8 cellular contexts compared by ENCODE assay signal in genomic region chr17:62965649-62966425, GRCh38. TPM values are rescaled to one million over a fixed set of nuclear protein-coding genes. Genes with fewer than 3 reads are reported as not detected.
A peak's percentile ranks its signal among the peaks of the same experiment; 100 is the strongest.
DNase-seq lines count a peak whose midpoint lies in the region; ATAC-seq and TF ChIP-seq lines count a peak whose summit lies in the region.

Gene TANC2 (plus strand): TSS chr17:62966235. CDS start chr17:63009560, 43,325 bp downstream.

- CTCF ChIA-PET in WTC11 (lab: Charles Lee) (interaction anchor here (0.6 kb wide), 2 partner anchors 24 to 263 kb away, joined by 4 read pairs; no protein-coding TSS in a partner anchor), mammary epithelial cell (lab: Charles Lee; ENCODE audit: low non-redundant PET) (no interaction called here)

- peaks cover 5% of the 10 kb centered on the region for H4K20me1 ChIP-seq in mammary epithelial cell (ENCODE audit: insufficient read depth, low read length)

- H3K9ac ChIP-seq in mammary epithelial cell (ENCODE audit: insufficient read depth, low read length) (peak within 1 kb of the TSS; percentile 98), iPS-20b (ENCODE audit: low read depth, low read length) (peak within 1 kb of the TSS; percentile 54; the same call in 1 of the 2 replicates)

- H3K9me3 ChIP-seq in mammary epithelial cell (replicated peaks; ENCODE audit: insufficient read depth, low read length) (no peaks in the 10 kb centered on the region), iPS-20b (ENCODE audit: insufficient read depth, low read depth, low read length) (no peaks in the 10 kb centered on the region)

- WGBS in mammary epithelial cell (ENCODE audit: low coverage, missing lambda C conversion rate): 11% methylated on average over 11 of the region's 82 CpGs

- peak within 1 kb of the TSS; percentile 95 for H3K4me2 ChIP-seq in mammary epithelial cell (ENCODE audit: insufficient read depth, low read depth, low read length)

- H3K27me3 Mint-ChIP-seq in WTC11 (ENCODE audit: low read depth): peaks cover 34% of the 10 kb centered on the region

- no peak for TF ChIP-seq CTCF in WTC11 (IDR thresholded peaks at IDR 0.05)
- TF ChIP-seq CTCF in mammary epithelial cell (conservative IDR thresholded peaks at IDR 0.05 in 1 of 2, IDR thresholded peaks at IDR 0.05 in 1 of 2; ENCODE audit: extremely low read depth in 1 of 2, insufficient read depth in 1 of 2, low read depth in 1 of 2, low read length in 2 of 2): no peak

- dilution Hi-C loops in mammary epithelial cell (cut with HindIII; ENCODE audit: low sequenced_read_pairs): no loop called here

- H3K4me1 ChIP-seq in mammary epithelial cell (ENCODE audit: insufficient read depth, low read length): peaks cover 19% of the 10 kb centered on the region
- H3K4me1 ChIP-seq in iPS-20b (ENCODE audit: insufficient read depth, low read length): peaks cover 16% of the 10 kb centered on the region

- intact Hi-C loops in mammary epithelial cell (cut with micrococcal nuclease): loop anchor here (5.0 kb wide), 1 partner anchor 544 kb away; the partner anchor contains the start of gene METTL2A

- peak within 1 kb of the TSS; percentile 75; the same call in 1 of the 2 replicates for H3K27ac Mint-ChIP-seq in WTC11

- BruUV-seq in mammary epithelial cell (replicated peaks; lab: Mats Ljungman, UMichigan): no TSS peak

- H3K27ac ChIP-seq in mammary epithelial cell (ENCODE audit: insufficient read depth, low read depth, low read length) (peak within 1 kb of the TSS; percentile 83), iPS-20b (ENCODE audit: low read length) (no peak within 1 kb of the TSS)

- H3K36me3 ChIP-seq in mammary epithelial cell (ENCODE audit: insufficient read depth, low read length) (no peaks in the 10 kb centered on the region), iPS-20b (ENCODE audit: insufficient read depth, low read depth, low read length) (no peaks in the 10 kb centered on the region)

- ATAC-seq in HG02798 (IDR thresholded peaks at IDR 0.05; ENCODE audit: poor library complexity, unreplicated experiment): peak; percentile 59
- peak; percentile 71 for ATAC-seq in WTC11
- no peak for ATAC-seq in GM18870 (IDR thresholded peaks at IDR 0.05; ENCODE audit: unreplicated experiment)

- peaks cover 46% of the 10 kb centered on the region for H3K79me2 ChIP-seq in mammary epithelial cell (ENCODE audit: insufficient read depth, low read length)

- DNase-seq in G401 (ENCODE audit: low spot score) (peak; percentile 89), NCI-H2107 treated with DMSO at 0.1 percent for 48 hours (lab: John Stamatoyannopoulos, UW; ENCODE audit: unreplicated experiment) (peak; percentile 40), WTC11 (ENCODE audit: low spot score) (peak; percentile 74), mammary epithelial cell (peak; percentile 34), skeletal muscle cell (ENCODE audit: low read depth) (peak; percentile 36)

- H2AFZ ChIP-seq in mammary epithelial cell (ENCODE audit: low read depth, low read length): peak within 1 kb of the TSS; percentile 78

- H3K4me3 ChIP-seq in mammary epithelial cell (replicated peaks in 1 of 3; ENCODE audit: insufficient read depth in 1 of 3, low read depth in 2 of 3, low read length in 3 of 3) (peak within 1 kb of the TSS; percentile 85 to 90 (median 90)), iPS-20b (ENCODE audit: low read length) (peak within 1 kb of the TSS; percentile 72), skeletal muscle cell (ENCODE audit: low read depth, low read length) (peak within 1 kb of the TSS; percentile 68)

- peak within 1 kb of the TSS; percentile 85 for H3K4me3 Mint-ChIP-seq in WTC11

- in situ Hi-C loops in G401 (cut with HindIII; ENCODE audit: low sequenced_read_pairs) (no loop called here), mammary epithelial cell (cut with MboI; ENCODE audit: low sequenced_read_pairs in 2 of 2) (loop anchor here (5.0 to 10.0 kb wide), 5 partner anchors 71 to 259 kb away; no protein-coding TSS in a partner anchor)

- no peaks in the 10 kb centered on the region for H3K9me3 Mint-ChIP-seq in WTC11

- peaks cover 36% of the 10 kb centered on the region for H3K4me1 Mint-ChIP-seq in WTC11

- H3K27me3 ChIP-seq in mammary epithelial cell (ENCODE audit: insufficient read depth, low read length) (no peaks in the 10 kb centered on the region), iPS-20b (ENCODE audit: insufficient read depth, low read length) (peaks cover 32% of the 10 kb centered on the region)

- H3K36me3 Mint-ChIP-seq in WTC11: no peaks in the 10 kb centered on the region

- POLR2A ChIA-PET in WTC11 (lab: Charles Lee): interaction anchor here (0.5 kb wide), 2 partner anchors 14 to 255 kb away, joined by 3 read pairs; no protein-coding TSS in a partner anchor

TF ChIP-seq in WTC11, 78 proteins besides CTCF, POLR2A, EP300 and RAD21:
- TF ChIP-seq KAT7 (CRISPR knock-in tag; IDR thresholded peaks at IDR 0.05; ENCODE audit: borderline replicate concordance): no peak
- TF ChIP-seq FOXP1 (CRISPR knock-in tag; IDR thresholded peaks at IDR 0.05; ENCODE audit: borderline replicate concordance): 0 out of 2 replicates have a peak, but pooled peaks have one; percentile 40
- TF ChIP-seq USF2 (CRISPR knock-in tag; IDR thresholded peaks at IDR 0.05): peak; percentile 91
- 0 out of 2 replicates have a peak, but pooled peaks have one; percentile 48 for TF ChIP-seq FOXK1 (CRISPR knock-in tag; IDR thresholded peaks at IDR 0.05)
- peak; percentile 92 for TF ChIP-seq USF1 (CRISPR knock-in tag; IDR thresholded peaks at IDR 0.05)
- TF ChIP-seq ZNF423 (CRISPR knock-in tag; IDR thresholded peaks at IDR 0.05): peak; percentile 61; the same call in 1 of the 2 replicates
- TF ChIP-seq ESRRA (CRISPR knock-in tag; IDR thresholded peaks at IDR 0.05; ENCODE audit: borderline replicate concordance): no peak
- peak; percentile 66; the same call in 1 of the 2 replicates for TF ChIP-seq ZNF232 (CRISPR knock-in tag; IDR thresholded peaks at IDR 0.05)
- TF ChIP-seq FOXP4 (CRISPR knock-in tag; IDR thresholded peaks at IDR 0.05): 0 out of 2 replicates have a peak, but pooled peaks have one; percentile 13
- TF ChIP-seq OVOL2 (CRISPR knock-in tag; IDR thresholded peaks at IDR 0.05; ENCODE audit: borderline replicate concordance): no peak
- TF ChIP-seq TEAD4 (CRISPR knock-in tag; IDR thresholded peaks at IDR 0.05): no peak
- TF ChIP-seq MAX (CRISPR knock-in tag; IDR thresholded peaks at IDR 0.05): peak; percentile 80
- TF ChIP-seq ETV6 (CRISPR knock-in tag; IDR thresholded peaks at IDR 0.05): no peak
- 0 out of 2 replicates have a peak, but pooled peaks have one; percentile 8 for TF ChIP-seq SMAD3 (CRISPR knock-in tag; IDR thresholded peaks at IDR 0.05; ENCODE audit: borderline replicate concordance)

RNA-seq across cellular contexts. Expression of gene TANC2, which starts in this region (rescaled TPM):
- 0.71 and 3.6 TPM in 2 replicates for total RNA-seq in G401 (2014; rRNA removed; shearing (Covaris generic))
- total RNA-seq in WTC11 (2021) (15.6 to 18.6 TPM (median 15.9 TPM) in 3 replicates), mammary epithelial cell (100 to 1,000 TPM; 128 to 138 TPM)
- polyA plus RNA-seq in mammary epithelial cell: 24.5 TPM
- 89.2 TPM for polyA minus RNA-seq in mammary epithelial cell

Comparison
In these comparisons a context has a peak if more than half of its experiments do, and no peak if none do; other contexts are left out.
1. DNase-seq: peak in every context shown above with its lines; median percentile 89 in G401; 74 in WTC11; 40 in NCI-H2107 treated with DMSO at 0.1 percent for 48 hours; 36 in skeletal muscle cell; 34 in mammary epithelial cell.